ENCODE assay signal across 28 cellular contexts in the genomic region with DNA sequence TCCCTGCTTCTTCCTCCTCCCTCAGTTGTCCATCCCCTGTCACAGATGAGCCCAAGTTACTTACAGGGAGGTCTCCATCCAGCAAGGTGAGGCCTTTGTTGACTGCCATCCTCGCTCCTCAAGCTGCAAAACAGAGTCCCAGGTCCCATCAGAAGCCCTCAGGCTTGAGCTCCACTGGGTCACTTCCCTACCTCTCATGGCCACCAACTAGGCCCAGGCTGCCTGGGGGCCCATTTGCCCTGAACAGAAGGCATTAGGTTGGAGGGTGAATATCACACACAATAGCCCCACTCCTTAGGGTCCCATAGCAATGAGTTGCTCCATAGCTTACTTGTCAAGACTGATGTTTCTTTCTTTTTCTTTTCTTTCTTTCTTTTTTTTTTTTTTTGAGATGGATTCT. TPM values are rescaled to one million over a fixed set of nuclear protein-coding genes. Genes with fewer than 3 reads are reported as not detected.
"Had no signal": no experiment of that assay in that cellular context is flagged by ENCODE, and none has a peak within 500 bp of the region (broad histone marks: within the 10 kb centered on the region; RNA-seq: fewer than 3 reads in every experiment).

No MANE protein-coding gene starts in this region.

- H3K9me3 ChIP-seq: lower lobe of right lung, ovary, right atrium auricular region, right lobe of liver, stomach, suprapubic skin, thoracic aorta, tibial artery, upper lobe of right lung, uterus had no signal

- H3K4me2 ChIP-seq: smooth muscle cell had no signal

- H3K27me3 ChIP-seq: ovary, right atrium auricular region, right lobe of liver, stomach, suprapubic skin, tibial artery, upper lobe of right lung, uterus had no signal

- H3K27ac ChIP-seq: lower lobe of right lung, ovary, right atrium auricular region, right lobe of liver, stomach, suprapubic skin, thoracic aorta, tibial artery, upper lobe of right lung, uterus had no signal

- H3K4me3 ChIP-seq: lower lobe of right lung, ovary, right atrium auricular region, right lobe of liver, smooth muscle cell, stomach, suprapubic skin, thoracic aorta, tibial artery, upper lobe of right lung, uterus had no signal

- H3K4me1 ChIP-seq: uterus had no signal

- H3K36me3 ChIP-seq: lower lobe of right lung, ovary, right atrium auricular region, right lobe of liver, suprapubic skin, tibial artery, upper lobe of right lung, uterus had no signal

- ATAC-seq: left cardiac atrium; left lobe of liver; lower lobe of right lung; naive thymus-derived CD8-positive, alpha-beta T cell; right lobe of liver; stimulated activated memory B cell treated with anti-CD40 and anti-IgM and Interleukin-4, amounts not matched to agents 10 μg/mL and 1 μg/mL and 100 μg/mL, for 72 hours; stimulated activated naive CD8-positive, alpha-beta T cell treated with anti-CD3 and anti-CD28 coated beads, Interleukin-15, Interleukin-2, amounts not matched to agents 100 U/mL and 50 U/mL, for 24 hours; upper lobe of right lung had no signal

- DNase-seq: hippocampal formation; kidney glomerular epithelial cell; left cardiac atrium; lower lobe of right lung; mammary epithelial cell; mesenchymal stem cell; naive thymus-derived CD8-positive, alpha-beta T cell; nucleus accumbens; ovary; right lobe of liver; stimulated activated CD4-positive, alpha-beta T cell treated with anti-CD3 and anti-CD28 coated beads, Interleukin-1b, Interleukin-23, amount 100 ng/mL, for 48 hours; stimulated activated CD4-positive, alpha-beta T cell treated with anti-CD3 and anti-CD28 coated beads, Interleukin-2, amount 100 ng/mL, for 48 hours; stimulated activated CD4-positive, alpha-beta T cell treated with anti-CD3 and anti-CD28 coated beads, Interleukin-4, amount 100 ng/mL, for 4 hours; stimulated activated CD8-positive, alpha-beta memory T cell treated with anti-CD3 and anti-CD28 coated beads, Interleukin-4, amount 100 ng/mL, for 48 hours; stimulated activated naive CD8-positive, alpha-beta T cell treated with anti-CD3 and anti-CD28 coated beads, Interleukin-15, Interleukin-2, amounts not matched to agents 100 U/mL and 50 U/mL, for 24 hours; stomach; tibial artery; trophoblast cell; upper lobe of right lung; uterus had no signal

RNA-seq across cellular contexts. Expression of gene WDR93, which starts 13.2 kb away (rescaled TPM):
- total RNA-seq: left cardiac atrium, left lobe of liver, neural crest cell, right lobe of liver, skeletal muscle tissue, smooth muscle cell, stomach, thoracic aorta, upper lobe of right lung had no signal
